3 cellular contexts compared by ENCODE assay signal in genomic region chr3:18630295-18630694, GRCh38.
A peak's percentile ranks its signal among the peaks of the same experiment; 100 is the strongest.
TF ChIP-seq lines count a peak whose summit lies in the region.

No MANE protein-coding gene starts in this region.

TF ChIP-seq in A549, 52 proteins besides CTCF, POLR2A, EP300 and RAD21:
- no peak for TF ChIP-seq JUNB (IDR thresholded peaks at IDR 0.05)
- TF ChIP-seq MAFK (IDR thresholded peaks at IDR 0.05; ENCODE audit: partially characterized antibody), result peak; percentile 23

TF ChIP-seq in IMR-90, 13 proteins besides CTCF, POLR2A, EP300 and RAD21:
- TF ChIP-seq CEBPB (IDR thresholded peaks at IDR 0.05; ENCODE audit: low read depth, low read length) (peak; percentile 68), BHLHE40 (IDR thresholded peaks at IDR 0.05; ENCODE audit: low read depth, low read length) (no peak)
TF ChIP-seq in IMR-90: peak in this region for 1.

TF ChIP-seq in H1, 55 proteins besides CTCF, POLR2A, EP300 and RAD21:
- TF ChIP-seq SIRT6 (IDR thresholded peaks at IDR 0.05; ENCODE audit: low read length) (no peak), SP2 (IDR thresholded peaks at IDR 0.05; ENCODE audit: low read length) (no peak), SP4 (IDR thresholded peaks at IDR 0.05; ENCODE audit: low read length) (no peak), EZH2 (IDR thresholded peaks at IDR 0.05; ENCODE audit: low read depth, low read length, severe bottlenecking) (no peak), CBX8 (IDR thresholded peaks at IDR 0.05; ENCODE audit: borderline replicate concordance, low read depth, low read length) (no peak), CEBPB (IDR thresholded peaks at IDR 0.05; ENCODE audit: low read depth, low read length) (peak; percentile 78), BACH1 (IDR thresholded peaks at IDR 0.05; ENCODE audit: low read length) (no peak), BCL11A (IDR thresholded peaks at IDR 0.05; ENCODE audit: low read depth in 2 of 2, low read length in 2 of 2) (no peak)
TF ChIP-seq in H1: peak in this region for 1.
